24 cellular contexts compared by ENCODE assay signal in genomic region chr6:12335717-12336116, GRCh38. TPM values are rescaled to one million over a fixed set of nuclear protein-coding genes. Genes with fewer than 3 reads are reported as not detected.
DNase-seq lines count a peak whose midpoint lies in the region; ATAC-seq, FAIRE-seq and TF ChIP-seq lines count a peak whose summit lies in the region.
"Had no signal": no experiment of that assay in that cellular context is flagged by ENCODE, and none has a peak within 500 bp of the region (broad histone marks: within the 10 kb centered on the region; RNA-seq: fewer than 3 reads in every experiment).

No MANE protein-coding gene starts in this region.

- no peak for TF ChIP-seq CTCF in WTC11 (IDR thresholded peaks at IDR 0.05)
- no peak for TF ChIP-seq CTCF in pancreas (IDR thresholded peaks at IDR 0.05)
- no peak for TF ChIP-seq CTCF in D721Med (IDR thresholded peaks at IDR 0.05; ENCODE audit: insufficient read depth, missing control alignments)

- no peaks in the 10 kb centered on the region for H3K27me3 ChIP-seq in pancreas
- H3K27me3 ChIP-seq: adrenal gland, thyroid gland had no signal

- H3K36me3 ChIP-seq in pancreas: no peaks in the 10 kb centered on the region
- H3K36me3 ChIP-seq: adrenal gland, spleen, thyroid gland had no signal

- peak overlapping the region; percentile 26 to 95 (median 65) for H3K27ac ChIP-seq in pancreas
- H3K27ac ChIP-seq: adrenal gland, psoas muscle, spleen, thyroid gland had no signal

- H3K4me1 ChIP-seq in pancreas: peaks cover 49 to 64% (median 55%) of the 10 kb centered on the region in 3 donors
- H3K4me1 ChIP-seq: adrenal gland, psoas muscle, thyroid gland had no signal

- 5 to 23% methylated on average over 1 of the region's 1 CpG for WGBS in pancreas, 2 donors

- H3K4me1 Mint-ChIP-seq in WTC11: peaks cover 18% of the 10 kb centered on the region
- H3K4me1 Mint-ChIP-seq: nephron had no signal

- CTCF ChIA-PET in WTC11 (lab: Charles Lee): interaction anchor here (1.5 to 1.7 kb wide), 3 partner anchors 9 to 169 kb away, joined by 4 to 8 read pairs (median 4); partner anchors contain the start of gene EDN1

- no peaks in the 10 kb centered on the region for H3K9me3 Mint-ChIP-seq in WTC11
- H3K9me3 Mint-ChIP-seq: activated B cell treated with CpG ODN at 0.5 μM for 24 hours, nephron had no signal

- H3K36me3 Mint-ChIP-seq in WTC11: no peaks in the 10 kb centered on the region

- no peaks in the 10 kb centered on the region for H3K27me3 Mint-ChIP-seq in WTC11 (ENCODE audit: low read depth)
- H3K27me3 Mint-ChIP-seq: activated B cell treated with CpG ODN at 0.5 μM for 24 hours had no signal

- FAIRE-seq in pancreas (lab: Jason Lieb, UNC) (no peak), D721Med (lab: Jason Lieb, UNC) (no peak)

- intact Hi-C loops in pancreas (cut with DNase I): no loop called here

- DNase-seq in WTC11 (ENCODE audit: low spot score) (no peak), pancreas (no peak), D721Med (ENCODE audit: insufficient read length, low spot score) (no peak), amniotic stem cell (lab: John Stamatoyannopoulos, UW) (no peak), putamen (ENCODE audit: low spot score) (no peak)
- DNase-seq in activated naive CD4-positive, alpha-beta T cell treated with Interleukin-2 at 50 U/mL for 16 hours: no peak
- DNase-seq: activated B cell treated with CpG ODN at 0.5 μM for 24 hours; activated CD8-positive, alpha-beta T cell treated with anti-CD3 and anti-CD28 coated beads, Interleukin-2, amount 10 ng/mL, durations not matched to agents 7 days and 5 days; adrenal gland; AML-193; Calu3; caudate nucleus; GDM1; H7; head of caudate nucleus; NCI-H2029; psoas muscle; spleen; T-helper 17 cell; thyroid gland had no signal

- peak overlapping the region; percentile 15; the same call in 1 of the 2 replicates for H3K27ac Mint-ChIP-seq in WTC11
- H3K27ac Mint-ChIP-seq: activated B cell treated with CpG ODN at 0.5 μM for 24 hours; activated CD8-positive, alpha-beta T cell treated with anti-CD3 and anti-CD28 coated beads, Interleukin-2, amount 10 ng/mL, durations not matched to agents 7 days and 5 days; nephron; T-helper 17 cell had no signal

- H3K4me3 ChIP-seq in pancreas: no peak overlapping the region
- H3K4me3 ChIP-seq: adrenal gland, lung, psoas muscle, spleen, thyroid gland had no signal

- ATAC-seq in GM18511 (IDR thresholded peaks at IDR 0.05; ENCODE audit: unreplicated experiment) (peak; percentile 43), HG02759 (IDR thresholded peaks at IDR 0.05; ENCODE audit: unreplicated experiment) (peak; percentile 59), WTC11 (peak; percentile 55), pancreas (peak in 1 of 4 donors; percentile 5)
- ATAC-seq: activated CD8-positive, alpha-beta T cell treated with anti-CD3 and anti-CD28 coated beads, Interleukin-2, amount 10 ng/mL, durations not matched to agents 7 days and 5 days; psoas muscle; T-helper 17 cell had no signal

- POLR2A ChIA-PET in WTC11 (lab: Charles Lee): no interaction called here

- H3K9me3 ChIP-seq in pancreas: no peaks in the 10 kb centered on the region
- H3K9me3 ChIP-seq: adrenal gland, psoas muscle, spleen, thyroid gland had no signal

- no peak overlapping the region for H3K4me3 Mint-ChIP-seq in WTC11
- H3K4me3 Mint-ChIP-seq: activated B cell treated with CpG ODN at 0.5 μM for 24 hours; activated CD8-positive, alpha-beta T cell treated with anti-CD3 and anti-CD28 coated beads, Interleukin-2, amount 10 ng/mL, durations not matched to agents 7 days and 5 days; nephron; T-helper 17 cell had no signal

TF ChIP-seq in WTC11, 78 proteins besides CTCF, POLR2A, EP300 and RAD21:
- no peak for TF ChIP-seq GABPB1 (CRISPR knock-in tag; IDR thresholded peaks at IDR 0.05)

RNA-seq across cellular contexts. Expression of gene EDN1, which starts 45.6 kb away (rescaled TPM):
- total RNA-seq in WTC11 (2021) (0.50 to 1.0 TPM (median 0.80 TPM) in 3 replicates), pancreas (10 to 100 TPM in 2 of 6 donors, 1 to 10 TPM in 4; 2.4 to 16.0 (median 3.8) TPM)
- polyA plus RNA-seq in pancreas: 1 to 10 TPM; 5.9 to 7.3 TPM
- total RNA-seq: activated CD8-positive, alpha-beta T cell treated with anti-CD3 and anti-CD28 coated beads, Interleukin-2, amount 10 ng/mL, durations not matched to agents 7 days and 5 days had no signal
